ENCODE assay signal across 27 cellular contexts in genomic region chr19:18113827-18114226, GRCh38. TPM values are rescaled to one million over a fixed set of nuclear protein-coding genes. Genes with fewer than 3 reads are reported as not detected.
"Had no signal": no experiment of that assay in that cellular context is flagged by ENCODE, and none has a peak within 500 bp of the region (broad histone marks: within the 10 kb centered on the region; RNA-seq: fewer than 3 reads in every experiment).

No MANE protein-coding gene starts in this region.

- H3K9me3 ChIP-seq: body of pancreas, breast epithelium, Peyer's patch, SJCRH30 had no signal

- ATAC-seq: activated CD8-positive, alpha-beta T cell treated with anti-CD3 and anti-CD28 coated beads for 36 hours; activated T-cell treated with anti-CD3 and anti-CD28 coated beads, Interleukin-2, amount 50 U/mL, for 72 hours; activated T-helper 17 cell treated with anti-CD3 and anti-CD28 coated beads, Interleukin-2, amount 50 U/mL, for 72 hours; body of pancreas; PC-3 had no signal

- H3K36me3 ChIP-seq: breast epithelium, SJCRH30 had no signal

- H3K4me3 ChIP-seq: body of pancreas, breast epithelium, Peyer's patch, SJCRH30, SK-N-MC had no signal

- DNase-seq: activated CD8-positive, alpha-beta T cell treated with anti-CD3 and anti-CD28 coated beads for 36 hours; activated effector memory CD4-positive, alpha-beta T cell treated with anti-CD3 and anti-CD28 coated beads, Interleukin-2, amount 50 U/mL, for 16 hours; activated naive CD4-positive, alpha-beta T cell; activated naive CD4-positive, alpha-beta T cell treated with anti-CD3 and anti-CD28 coated beads, Interleukin-2, amount 50 U/mL, for 16 hours; activated naive CD8-positive, alpha-beta T cell treated with anti-CD3 and anti-CD28 coated beads for 36 hours; activated T-cell treated with anti-CD3 and anti-CD28 coated beads, Interleukin-2, amount 50 U/mL, for 1 hour; activated T-cell treated with anti-CD3 and anti-CD28 coated beads, Interleukin-2, amount 50 U/mL, for 72 hours; body of pancreas; Karpas-422; KBM-7; NCI-H1105 treated with DMSO at 0.1 percent for 48 hours; NCI-H1436; NCI-H1694; NCI-H1930; NCI-H2081 treated with DMSO at 0.1 percent for 48 hours; NCI-H226; NCI-H446 treated with DMSO at 0.1 percent for 48 hours; NCI-H524 treated with DMSO at 0.1 percent for 48 hours; PC-3; Peyer's patch; RPMI8226; SHP77; SJCRH30 had no signal

- H3K27ac ChIP-seq: body of pancreas, breast epithelium, Peyer's patch, SJCRH30, SK-N-MC had no signal

- H3K27me3 ChIP-seq: body of pancreas, breast epithelium, Peyer's patch had no signal

RNA-seq across cellular contexts. Expression of gene IL12RB1, which starts 27.1 kb away (rescaled TPM):
- total RNA-seq: MCF 10A, PC-3, SJCRH30 had no signal
